In genomic region chr15:73700041-73700842, GRCh38 we compare ENCODE assay signal across 8 cellular contexts. TPM values are rescaled to one million over a fixed set of nuclear protein-coding genes. Genes with fewer than 3 reads are reported as not detected.
DNase-seq lines count a peak whose midpoint lies in the region; ATAC-seq, FAIRE-seq and TF ChIP-seq lines count a peak whose summit lies in the region.

No MANE protein-coding gene starts in this region.

- no peak overlapping the region for H3K9ac ChIP-seq in colonic mucosa (ENCODE audit: low read depth in 2 of 2, low read length in 2 of 2)
- no peak overlapping the region for H3K9ac ChIP-seq in liver (ENCODE audit: low read depth in 1 of 2, low read length in 2 of 2)

- peak; percentile 76 for DNase-seq in AG20443 (ENCODE audit: low spot score)
- peak; percentile 35 for DNase-seq in H54 (ENCODE audit: insufficient read length, low spot score)
- peak; percentile 17 for DNase-seq in NCI-H524 treated with DMSO at 0.1 percent for 48 hours (lab: John Stamatoyannopoulos, UW)
- DNase-seq in activated CD4-positive, alpha-beta T cell treated with anti-CD3 and anti-CD28 coated beads for 48 hours, result peak; percentile 84
- peak; percentile 80 for DNase-seq in colonic mucosa
- DNase-seq in stimulated activated CD4-positive, alpha-beta T cell treated with anti-CD3 and anti-CD28 coated beads, TNF-alpha, amount 100 ng/mL, for 24 hours (ENCODE audit: low read depth in 3 of 3), result peak; percentile 53 to 73 (median 65)

- FAIRE-seq in H54 (lab: Jason Lieb, UNC), result no peak

- intact Hi-C loops in colonic mucosa (cut with DNase I), result loop anchor here (2.0 to 10.0 kb wide), 3 partner anchors 23 to 395 kb away; no protein-coding TSS in a partner anchor

- no peak for ATAC-seq in GM21367 (IDR thresholded peaks at IDR 0.05; ENCODE audit: unreplicated experiment)

- H3K4me3 ChIP-seq in colonic mucosa (no peak overlapping the region), liver (ENCODE audit: low read depth in 1 of 3, low read length in 3 of 3) (no peak overlapping the region)

- no peak for TF ChIP-seq POLR2A in H54 (IDR thresholded peaks at IDR 0.05; ENCODE audit: low read depth, low read length)

- H3K4me1 ChIP-seq in colonic mucosa, result no peaks in the 10 kb centered on the region
- peaks cover 1 to 10% (median 7%) of the 10 kb centered on the region in 4 donors for H3K4me1 ChIP-seq in liver (ENCODE audit: control insufficient read depth in 4 of 4, insufficient read depth in 4 of 4, low read length in 3 of 4)

- H3K27ac ChIP-seq in colonic mucosa (no peak overlapping the region), liver (ENCODE audit: low read depth in 1 of 2, low read length in 2 of 2) (no peak overlapping the region)

- H3K9me3 ChIP-seq in colonic mucosa, result no peaks in the 10 kb centered on the region
- H3K9me3 ChIP-seq in liver (ENCODE audit: control insufficient read depth in 4 of 4, low read length in 3 of 4), result no peaks in the 10 kb centered on the region

- H3K36me3 ChIP-seq in colonic mucosa (no peaks in the 10 kb centered on the region), liver (ENCODE audit: control insufficient read depth in 4 of 4, insufficient read depth in 3 of 4, low read depth in 1 of 4, low read length in 3 of 4) (peaks cover 0 to 21% (median 4%) of the 10 kb centered on the region in 4 donors)

- 31% methylated on average over 13 of the region's 13 CpGs for WGBS in liver

- H3K27me3 ChIP-seq in colonic mucosa, result no peaks in the 10 kb centered on the region
- H3K27me3 ChIP-seq in liver (ENCODE audit: control insufficient read depth in 4 of 4, insufficient read depth in 4 of 4, low read length in 3 of 4), result no peaks in the 10 kb centered on the region

- TF ChIP-seq RAD21 in liver (IDR thresholded peaks at IDR 0.05), result peak; percentile 98 to 99

- TF ChIP-seq CTCF in colonic mucosa (IDR thresholded peaks at IDR 0.05), result peak; percentile 91
- TF ChIP-seq CTCF in liver (IDR thresholded peaks at IDR 0.05; ENCODE audit: low read depth, low read length, missing input control), result peak; percentile 95

TF ChIP-seq in liver, 16 proteins besides CTCF, POLR2A, EP300 and RAD21:
- TF ChIP-seq YY1 (IDR thresholded peaks at IDR 0.05) (no peak), TAF1 (conservative IDR thresholded peaks at IDR 0.05) (no peak), JUND (IDR thresholded peaks at IDR 0.05) (no peak), GABPA (IDR thresholded peaks at IDR 0.05 in 1 of 2, conservative IDR thresholded peaks at IDR 0.05 in 1 of 2) (no peak), RXRA (IDR thresholded peaks at IDR 0.05) (no peak), ZBTB33 (IDR thresholded peaks at IDR 0.05) (no peak), ATF3 (IDR thresholded peaks at IDR 0.05) (no peak), SP1 (IDR thresholded peaks at IDR 0.05) (no peak), FOXA2 (IDR thresholded peaks at IDR 0.05) (no peak), EGR1 (IDR thresholded peaks at IDR 0.05; ENCODE audit: low read depth in 2 of 2) (no peak), FOXA1 (IDR thresholded peaks at IDR 0.05) (no peak), HNF4A (conservative IDR thresholded peaks at IDR 0.05) (no peak), REST (IDR thresholded peaks at IDR 0.05) (no peak), HNF4G (IDR thresholded peaks at IDR 0.05) (no peak), NR2F2 (IDR thresholded peaks at IDR 0.05) (no peak), MAX (IDR thresholded peaks at IDR 0.05) (no peak)

RNA-seq across cellular contexts. Expression of gene CD276, which starts 16.1 kb away (rescaled TPM):
- total RNA-seq in colonic mucosa (10 to 100 TPM; 45.2 to 49.9 TPM), liver (10 to 100 TPM; 19.7 to 30.4 TPM)
- polyA plus RNA-seq in liver, result 10 to 100 TPM; 12.9 to 37.9 TPM

RNA-seq across cellular contexts. Expression of gene INSYN1, which starts 52.9 kb away (rescaled TPM):
- total RNA-seq in colonic mucosa (under 1 TPM; 0.32 to 0.58 TPM), liver (under 1 TPM; 0.25 to 0.37 TPM)
- under 1 TPM in 1 of 2 donors, not detected in 1; 0.16 TPM for polyA plus RNA-seq in liver

Comparison
In these comparisons a context has a peak if more than half of its experiments do, and no peak if none do; other contexts are left out.
1. DNase-seq: peak in every context shown above with its lines; median percentile 84 in activated CD4-positive, alpha-beta T cell treated with anti-CD3 and anti-CD28 coated beads for 48 hours; 80 in colonic mucosa; 76 in AG20443; 65 in stimulated activated CD4-positive, alpha-beta T cell treated with anti-CD3 and anti-CD28 coated beads, TNF-alpha, amount 100 ng/mL, for 24 hours; 35 in H54; 17 in NCI-H524 treated with DMSO at 0.1 percent for 48 hours.